In the genomic region with DNA sequence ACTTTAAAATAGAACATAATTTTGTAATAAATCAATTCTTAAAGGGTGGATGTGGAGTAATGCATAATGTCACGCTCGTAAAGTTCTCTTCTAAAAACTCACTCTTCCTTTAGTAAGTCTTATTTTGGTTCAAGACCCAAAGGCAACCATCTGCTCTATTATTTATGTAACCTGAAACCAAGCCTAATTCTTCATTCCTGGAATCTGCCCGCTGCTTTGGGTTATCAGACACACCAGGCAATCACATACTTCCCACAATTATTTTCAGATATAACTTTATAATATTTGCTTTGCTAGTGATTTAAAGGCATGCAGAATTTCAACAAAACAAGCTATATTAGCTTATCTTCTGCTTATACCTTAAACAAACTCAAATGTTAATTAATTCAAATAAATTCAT, we compare ENCODE assay signal across 13 cellular contexts.
"Had no signal": no experiment of that assay in that cellular context is flagged by ENCODE, and none has a peak within 500 bp of the region (broad histone marks: within the 10 kb centered on the region; RNA-seq: fewer than 3 reads in every experiment).

No MANE protein-coding gene starts in this region.

- H2AFZ ChIP-seq: neural progenitor cell had no signal

- H3K4me3 ChIP-seq: colonic mucosa, neural progenitor cell, psoas muscle, right lobe of liver, upper lobe of right lung had no signal

- H3K9me3 ChIP-seq: colonic mucosa, psoas muscle, right lobe of liver, upper lobe of right lung had no signal

- H3K9ac ChIP-seq: neural progenitor cell had no signal

- H3K4me2 ChIP-seq: neural progenitor cell had no signal

- DNase-seq: activated B cell treated with CpG ODN at 0.5 μM for 24 hours; activated CD4-positive, alpha-beta T cell treated with anti-CD3 and anti-CD28 coated beads for 48 hours; activated CD8-positive, alpha-beta memory T cell treated with anti-CD3 and anti-CD28 coated beads, Interleukin-2, amount 50 U/mL, for 4 hours; activated CD8-positive, alpha-beta T cell treated with anti-CD3 and anti-CD28 coated beads, Interleukin-2, amount 10 ng/mL, durations not matched to agents 7 days and 5 days; activated gamma-delta T cell treated with Interleukin-2 at 50 U/mL for 16 hours; amniotic stem cell; colonic mucosa; psoas muscle; right lobe of liver; stimulated activated naive CD8-positive, alpha-beta T cell treated with anti-CD3 and anti-CD28 coated beads, Interleukin-15, amount 100 ng/mL, for 72 hours; upper lobe of right lung had no signal

- H3K27me3 ChIP-seq: colonic mucosa, neural progenitor cell, right lobe of liver, upper lobe of right lung had no signal

- H3K4me1 ChIP-seq: colonic mucosa, psoas muscle, right lobe of liver, upper lobe of right lung had no signal

- ATAC-seq: activated CD8-positive, alpha-beta T cell treated with anti-CD3 and anti-CD28 coated beads, Interleukin-2, amount 10 ng/mL, durations not matched to agents 7 days and 5 days; esophagus mucosa; psoas muscle; right lobe of liver; stimulated activated naive CD8-positive, alpha-beta T cell treated with anti-CD3 and anti-CD28 coated beads, Interleukin-15, amount 100 ng/mL, for 72 hours; upper lobe of right lung had no signal

- H3K27ac ChIP-seq: colonic mucosa, psoas muscle, right lobe of liver, upper lobe of right lung had no signal
